In the genomic region with DNA sequence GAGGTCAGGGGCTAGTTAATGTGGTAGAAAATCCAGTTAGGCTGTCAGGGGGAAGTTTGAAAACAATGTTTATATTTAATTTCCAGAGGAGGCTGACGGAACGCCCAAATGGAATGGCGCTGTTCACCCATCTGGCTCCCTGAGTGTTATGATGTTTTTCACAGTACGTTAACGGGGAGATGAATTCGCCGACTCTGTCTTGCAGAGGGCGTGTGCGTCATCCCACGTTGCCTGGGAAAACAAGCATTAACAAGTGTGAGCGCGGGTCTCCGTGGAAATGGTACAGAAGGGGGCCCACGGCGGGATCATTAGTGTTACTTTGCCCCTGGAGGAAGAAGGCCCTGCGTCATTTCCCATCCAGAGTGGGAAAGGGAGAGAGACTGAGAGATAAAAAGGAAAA, we compare ENCODE assay signal across 18 cellular contexts.
"Had no signal": no experiment of that assay in that cellular context is flagged by ENCODE, and none has a peak within 500 bp of the region (broad histone marks: within the 10 kb centered on the region; RNA-seq: fewer than 3 reads in every experiment).

No MANE protein-coding gene starts in this region.

- H3K27me3 ChIP-seq: ovary, right atrium auricular region, sigmoid colon had no signal

- H3K9me3 ChIP-seq: heart left ventricle, mucosa of descending colon, ovary, right atrium auricular region, sigmoid colon had no signal

- H3K36me3 Mint-ChIP-seq: naive thymus-derived CD8-positive, alpha-beta T cell had no signal

- H3K4me3 Mint-ChIP-seq: naive thymus-derived CD8-positive, alpha-beta T cell; neural crest cell had no signal

- H3K27ac ChIP-seq: dorsolateral prefrontal cortex, heart left ventricle, ovary, right atrium auricular region, sigmoid colon, skin epidermis had no signal

- ATAC-seq: heart left ventricle; left colon; mucosa of descending colon; naive thymus-derived CD8-positive, alpha-beta T cell had no signal

- H3K9me3 Mint-ChIP-seq: naive thymus-derived CD8-positive, alpha-beta T cell had no signal

- H3K4me3 ChIP-seq: dorsolateral prefrontal cortex, heart left ventricle, mucosa of descending colon, ovary, right atrium auricular region, sigmoid colon, skin epidermis had no signal

- DNase-seq: cortex of kidney; dorsolateral prefrontal cortex; effector CD8-positive, alpha-beta T cell; foreskin melanocyte; heart left ventricle; hippocampal formation; left colon; mucosa of descending colon; naive thymus-derived CD8-positive, alpha-beta T cell; ovary; sigmoid colon; stimulated activated CD4-positive, alpha-beta T cell treated with anti-CD3 and anti-CD28 coated beads, Interleukin-12 subunit alpha, Interleukin-12 subunit beta, amount 100 ng/mL, for 4 hours; stimulated activated CD4-positive, alpha-beta T cell treated with anti-CD3 and anti-CD28 coated beads, Interleukin-2, amount 100 ng/mL, for 48 hours; stimulated activated naive CD4-positive, alpha-beta T cell treated with Interleukin-2 at 50 U/mL for 16 hours; trophoblast cell had no signal

- H3K36me3 ChIP-seq: heart left ventricle, ovary, right atrium auricular region had no signal

- H3K27me3 Mint-ChIP-seq: naive thymus-derived CD8-positive, alpha-beta T cell had no signal

- H3K27ac Mint-ChIP-seq: naive thymus-derived CD8-positive, alpha-beta T cell had no signal
